Comparison of ENCODE assay signal across 24 cellular contexts in the genomic region with DNA sequence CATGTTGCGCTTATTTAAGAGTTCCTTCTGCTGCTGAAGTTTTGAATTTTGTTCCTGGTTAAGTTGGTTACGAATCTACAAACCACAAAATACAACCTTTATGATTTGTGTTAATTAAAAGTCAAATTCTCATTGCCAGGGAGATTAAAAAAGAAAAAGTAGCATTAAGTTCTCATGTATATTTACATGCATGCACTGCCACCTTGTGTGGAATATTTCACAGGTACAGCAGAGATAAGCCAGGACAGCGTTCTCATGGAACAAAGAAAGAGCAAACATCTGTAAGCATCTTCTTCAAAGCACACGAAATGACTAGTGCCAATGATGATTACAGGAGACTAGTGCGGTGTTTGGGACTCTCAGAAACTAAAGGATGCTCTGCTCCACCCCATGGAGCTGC. TPM values are rescaled to one million over a fixed set of nuclear protein-coding genes. Genes with fewer than 3 reads are reported as not detected.
DNase-seq lines count a peak whose midpoint lies in the region; ATAC-seq and TF ChIP-seq lines count a peak whose summit lies in the region.
"Had no signal": no experiment of that assay in that cellular context is flagged by ENCODE, and none has a peak within 500 bp of the region (broad histone marks: within the 10 kb centered on the region; RNA-seq: fewer than 3 reads in every experiment).

No MANE protein-coding gene starts in this region.

- H3K9ac ChIP-seq in HCT116 (ENCODE audit: low read length), result no peak overlapping the region

- H3K4me3 Mint-ChIP-seq in osteocyte (ENCODE audit: unreplicated experiment), result no peak overlapping the region
- H3K4me3 Mint-ChIP-seq in activated CD8-positive, alpha-beta memory T cell treated with anti-CD3 and anti-CD28 coated beads, Interleukin-2, amount 10 ng/mL, durations not matched to agents 7 days and 5 days, result no peak overlapping the region
- H3K4me3 Mint-ChIP-seq: activated CD4-positive, alpha-beta T cell treated with anti-CD3 and anti-CD28 coated beads for 36 hours; activated naive CD4-positive, alpha-beta T cell treated with anti-CD3 and anti-CD28 coated beads, Interleukin-2, amount 10 ng/mL, durations not matched to agents 7 days and 5 days; CD4-positive, CD25-positive, alpha-beta regulatory T cell; dendritic cell treated with granulocyte-macrophage colony-stimulating factor and Interleukin-4, amounts not matched to agents 40 ng/mL and 50 ng/mL, for 4 days; T-helper 17 cell had no signal

- H3K4me3 ChIP-seq in HCT116 (replicated peaks in 1 of 2; ENCODE audit: low read depth in 1 of 2, low read length in 2 of 2) (no peak overlapping the region), OCI-LY7 (ENCODE audit: low read depth, low read length, poor library complexity, severe bottlenecking) (no peak overlapping the region)
- H3K4me3 ChIP-seq: right atrium auricular region, stomach, tibial nerve had no signal

- BruUV-seq in HCT116 (replicated peaks; lab: Mats Ljungman, UMichigan), result no TSS peak
- BruUV-seq in OCI-LY7 (replicated peaks; lab: Mats Ljungman, UMichigan), result no TSS peak

- TF ChIP-seq CTCF in HCT116 (IDR thresholded peaks at IDR 0.05 in 2 of 3, conservative IDR thresholded peaks at IDR 0.05 in 1 of 3; ENCODE audit: borderline replicate concordance in 1 of 3, insufficient read depth in 1 of 3, low read depth in 2 of 3, low read length in 2 of 3), result peak in 1 of 3 experiments; percentile 9; a peak in 1 of 6 replicates
- TF ChIP-seq CTCF in OCI-LY7 (conservative IDR thresholded peaks at IDR 0.05; ENCODE audit: low read length), result peak; percentile 65
- TF ChIP-seq CTCF in osteocyte (IDR thresholded peaks at IDR 0.05), result no peak

- no peaks in the 10 kb centered on the region for H3K27me3 Mint-ChIP-seq in osteocyte (ENCODE audit: unreplicated experiment)
- H3K27me3 Mint-ChIP-seq in activated CD8-positive, alpha-beta memory T cell treated with anti-CD3 and anti-CD28 coated beads, Interleukin-2, amount 10 ng/mL, durations not matched to agents 7 days and 5 days, result no peaks in the 10 kb centered on the region
- H3K27me3 Mint-ChIP-seq: activated CD4-positive, alpha-beta T cell treated with anti-CD3 and anti-CD28 coated beads for 36 hours; activated naive CD4-positive, alpha-beta T cell treated with anti-CD3 and anti-CD28 coated beads, Interleukin-2, amount 10 ng/mL, durations not matched to agents 7 days and 5 days; CD4-positive, CD25-positive, alpha-beta regulatory T cell; dendritic cell treated with granulocyte-macrophage colony-stimulating factor and Interleukin-4, amounts not matched to agents 40 ng/mL and 50 ng/mL, for 4 days; T-helper 17 cell had no signal

- H3K4me1 ChIP-seq in HCT116 (ENCODE audit: control insufficient read depth in 1 of 2, insufficient read depth in 2 of 2, low read length in 2 of 2), result no peaks in the 10 kb centered on the region
- H3K4me1 ChIP-seq in OCI-LY7 (ENCODE audit: insufficient read depth, low read length, poor library complexity, severe bottlenecking), result peaks cover 33% of the 10 kb centered on the region
- H3K4me1 ChIP-seq: right atrium auricular region, tibial nerve had no signal

- CTCF ChIA-PET in HCT116 (lab: Charles Lee), result no interaction called here
- CTCF ChIA-PET in OCI-LY7 (lab: Charles Lee; ENCODE audit: unreplicated experiment), result no interaction called here
- CTCF ChIA-PET in activated CD8-positive, alpha-beta memory T cell treated with anti-CD3 and anti-CD28 coated beads, Interleukin-2, amount 10 ng/mL, durations not matched to agents 7 days and 5 days (lab: Charles Lee), result no interaction called here

- H3K27ac ChIP-seq in HCT116 (ENCODE audit: low read depth, low read length), result no peak overlapping the region
- H3K27ac ChIP-seq in OCI-LY7 (ENCODE audit: low read depth, low read length, poor library complexity, severe bottlenecking), result no peak overlapping the region
- H3K27ac ChIP-seq: HL-60, right atrium auricular region, stomach, tibial nerve had no signal

- no peaks in the 10 kb centered on the region for H3K79me2 ChIP-seq in HCT116 (ENCODE audit: insufficient read depth, low read length)
- no peaks in the 10 kb centered on the region for H3K79me2 ChIP-seq in OCI-LY7 (ENCODE audit: insufficient read depth, low read depth, low read length)

- 0 out of 2 replicates have a peak, but pooled peaks have one; percentile 29 for TF ChIP-seq RAD21 in HCT116 (IDR thresholded peaks at IDR 0.05; ENCODE audit: low read depth)

- H4K20me1 ChIP-seq in HCT116 (ENCODE audit: insufficient read depth), result no peaks in the 10 kb centered on the region
- no peaks in the 10 kb centered on the region for H4K20me1 ChIP-seq in OCI-LY7 (ENCODE audit: insufficient read depth, low read length)

- H3K4me2 ChIP-seq in HCT116 (ENCODE audit: low read length), result no peak overlapping the region
- no peak overlapping the region for H3K4me2 ChIP-seq in OCI-LY7 (ENCODE audit: low read length)

- H2AFZ ChIP-seq in HCT116 (ENCODE audit: low read depth, low read length, poor library complexity, severe bottlenecking), result no peak overlapping the region
- no peak overlapping the region for H2AFZ ChIP-seq in OCI-LY7 (ENCODE audit: low read length)

- POLR2A ChIA-PET in HCT116 (lab: Charles Lee), result no interaction called here
- POLR2A ChIA-PET in OCI-LY7 (lab: Charles Lee), result no interaction called here

- H3K36me3 ChIP-seq in HCT116 (ENCODE audit: control insufficient read depth in 1 of 2, insufficient read depth in 2 of 2, low read length in 2 of 2) (peaks cover 2 to 4% of the 10 kb centered on the region in 2 experiments; a peak in 2 of 4 replicates), OCI-LY7 (ENCODE audit: insufficient read depth, low read length) (no peaks in the 10 kb centered on the region)

- H3K9me3 Mint-ChIP-seq in osteocyte (ENCODE audit: unreplicated experiment), result no peaks in the 10 kb centered on the region
- H3K9me3 Mint-ChIP-seq in activated CD8-positive, alpha-beta memory T cell treated with anti-CD3 and anti-CD28 coated beads, Interleukin-2, amount 10 ng/mL, durations not matched to agents 7 days and 5 days (ENCODE audit: low read depth), result no peaks in the 10 kb centered on the region
- H3K9me3 Mint-ChIP-seq: activated naive CD4-positive, alpha-beta T cell treated with anti-CD3 and anti-CD28 coated beads, Interleukin-2, amount 10 ng/mL, durations not matched to agents 7 days and 5 days; CD4-positive, CD25-positive, alpha-beta regulatory T cell; dendritic cell treated with granulocyte-macrophage colony-stimulating factor and Interleukin-4, amounts not matched to agents 40 ng/mL and 50 ng/mL, for 4 days had no signal

- no peaks in the 10 kb centered on the region for H3K36me3 Mint-ChIP-seq in osteocyte (ENCODE audit: unreplicated experiment)
- no peaks in the 10 kb centered on the region for H3K36me3 Mint-ChIP-seq in activated CD8-positive, alpha-beta memory T cell treated with anti-CD3 and anti-CD28 coated beads, Interleukin-2, amount 10 ng/mL, durations not matched to agents 7 days and 5 days

- no peaks in the 10 kb centered on the region for H3K27me3 ChIP-seq in HCT116 (ENCODE audit: insufficient read depth, low read length)
- H3K27me3 ChIP-seq: right atrium auricular region, stomach, tibial nerve had no signal

- RAD21 ChIA-PET in HCT116 (lab: Charles Lee; ENCODE audit: low non-redundant PET in 1 of 2, low total read pairs in 2 of 2, uncharacterized antibody in 2 of 2, unreplicated experiment in 2 of 2), result no interaction called here

- intact Hi-C loops in HCT116 (cut with micrococcal nuclease), result no loop called here
- intact Hi-C loops in OCI-LY7 (cut with micrococcal nuclease; ENCODE audit: unreplicated experiment), result loop anchor here (2.0 kb wide), 1 partner anchor 35 kb away; the partner anchor contains the start of genes XRCC3 and ZFYVE21

- H3K9me3 ChIP-seq in HCT116 (ENCODE audit: control insufficient read depth in 1 of 2, insufficient read depth in 1 of 2, low read depth in 1 of 2, low read length in 2 of 2) (no peaks in the 10 kb centered on the region), OCI-LY7 (ENCODE audit: low read length) (no peaks in the 10 kb centered on the region)
- H3K9me3 ChIP-seq: right atrium auricular region, stomach, tibial nerve had no signal

- TF ChIP-seq POLR2A in HCT116 (IDR thresholded peaks at IDR 0.05; ENCODE audit: borderline replicate concordance, extremely low read depth, insufficient read depth, insufficient read length) (no peak), erythroblast (IDR thresholded peaks at IDR 0.05; ENCODE audit: low read length) (no peak)

- H3K4me1 Mint-ChIP-seq in osteocyte (ENCODE audit: unreplicated experiment), result no peaks in the 10 kb centered on the region
- H3K4me1 Mint-ChIP-seq in activated CD8-positive, alpha-beta memory T cell treated with anti-CD3 and anti-CD28 coated beads, Interleukin-2, amount 10 ng/mL, durations not matched to agents 7 days and 5 days, result peaks cover 20% of the 10 kb centered on the region

- no peak overlapping the region for H3K27ac Mint-ChIP-seq in osteocyte (ENCODE audit: unreplicated experiment)
- no peak overlapping the region for H3K27ac Mint-ChIP-seq in activated CD8-positive, alpha-beta memory T cell treated with anti-CD3 and anti-CD28 coated beads, Interleukin-2, amount 10 ng/mL, durations not matched to agents 7 days and 5 days
- H3K27ac Mint-ChIP-seq: activated CD4-positive, alpha-beta T cell treated with anti-CD3 and anti-CD28 coated beads for 36 hours; activated naive CD4-positive, alpha-beta T cell treated with anti-CD3 and anti-CD28 coated beads, Interleukin-2, amount 10 ng/mL, durations not matched to agents 7 days and 5 days; CD4-positive, CD25-positive, alpha-beta regulatory T cell; dendritic cell treated with granulocyte-macrophage colony-stimulating factor and Interleukin-4, amounts not matched to agents 40 ng/mL and 50 ng/mL, for 4 days had no signal

- no peaks in the 10 kb centered on the region for H3K9me2 ChIP-seq in HCT116 (ENCODE audit: insufficient read depth)
- H3K9me2 ChIP-seq in OCI-LY7 (ENCODE audit: insufficient read depth, low read length), result no peaks in the 10 kb centered on the region

- ATAC-seq in HCT116, result no peak
- ATAC-seq in activated CD8-positive, alpha-beta memory T cell treated with anti-CD3 and anti-CD28 coated beads, Interleukin-2, amount 10 ng/mL, durations not matched to agents 7 days and 5 days, result no peak
- no peak for ATAC-seq in GM21381 (IDR thresholded peaks at IDR 0.05; ENCODE audit: unreplicated experiment)
- ATAC-seq: activated CD4-positive, alpha-beta T cell treated with anti-CD3 and anti-CD28 coated beads for 36 hours; left cardiac atrium; T-helper 17 cell had no signal

- no peak for DNase-seq in HCT116 (ENCODE audit: low read depth, low spot score)
- peak; percentile 27 for DNase-seq in OCI-LY7 (ENCODE audit: low spot score)
- peak; percentile 40 to 62 for DNase-seq in erythroblast (lab: John Stamatoyannopoulos, UW)
- peak; percentile 7 for DNase-seq in osteocyte (ENCODE audit: extremely low spot score, unreplicated experiment)
- no peak for DNase-seq in activated CD8-positive, alpha-beta memory T cell treated with anti-CD3 and anti-CD28 coated beads, Interleukin-2, amount 10 ng/mL, durations not matched to agents 7 days and 5 days
- no peak for DNase-seq in SHP77 (lab: John Stamatoyannopoulos, UW)
- DNase-seq in stimulated activated CD4-positive, alpha-beta T cell treated with anti-CD3 and anti-CD28 coated beads, Interleukin-15, amount 100 ng/mL, for 24 hours, result no peak
- DNase-seq: activated CD4-positive, alpha-beta T cell treated with anti-CD3 and anti-CD28 coated beads for 36 hours; activated naive CD4-positive, alpha-beta T cell treated with anti-CD3 and anti-CD28 coated beads, Interleukin-2, amount 10 ng/mL, durations not matched to agents 7 days and 5 days; HCEC 1CT; left cardiac atrium; NCI-H1105 treated with DMSO at 0.1 percent for 48 hours; NCI-H2029; NCI-H345; NCI-H82; nucleus accumbens; T-helper 17 cell had no signal

RNA-seq across cellular contexts. Expression of gene ZFYVE21, which starts 34.2 kb away (rescaled TPM):
- total RNA-seq in HCT116 (2021; ENCODE audit: unreplicated experiment) (31.3 TPM), OCI-LY7 (2022) (18.0 and 23.2 TPM in 2 replicates), osteocyte (48.9 and 52.9 TPM in 2 replicates)
- polyA plus RNA-seq in HCT116 (2012), result 37.3 and 38.3 TPM in 2 replicates
- total RNA-seq in OCI-LY7 (2014; rRNA removed; shearing (Covaris generic)), result 16.6 and 22.5 TPM in 2 replicates
- total RNA-seq in activated CD8-positive, alpha-beta memory T cell treated with anti-CD3 and anti-CD28 coated beads, Interleukin-2, amount 10 ng/mL, durations not matched to agents 7 days and 5 days, result 10 to 100 TPM; 17.4 to 18.6 TPM

RNA-seq across cellular contexts. Expression of gene XRCC3, which starts 34.6 kb away (rescaled TPM):
- total RNA-seq in HCT116 (2021; ENCODE audit: unreplicated experiment) (48.7 TPM), OCI-LY7 (2022) (83.3 and 86.0 TPM in 2 replicates), osteocyte (7.5 and 7.9 TPM in 2 replicates)
- polyA plus RNA-seq in HCT116 (2012), result 17.6 and 20.7 TPM in 2 replicates
- 83.6 and 130 TPM in 2 replicates for total RNA-seq in OCI-LY7 (2014; rRNA removed; shearing (Covaris generic))
- total RNA-seq in activated CD8-positive, alpha-beta memory T cell treated with anti-CD3 and anti-CD28 coated beads, Interleukin-2, amount 10 ng/mL, durations not matched to agents 7 days and 5 days, result 10 to 100 TPM; 64.3 to 68.8 TPM

Comparison
In these comparisons a context has a peak if more than half of its experiments do, and no peak if none do; other contexts are left out.
1. DNase-seq: peak in OCI-LY7 (single experiment), erythroblast (2 of 2) and osteocyte (single experiment); none in HCT116 (single experiment), activated CD8-positive, alpha-beta memory T cell treated with anti-CD3 and anti-CD28 coated beads, Interleukin-2, amount 10 ng/mL, durations not matched to agents 7 days and 5 days (single experiment), SHP77 (0 of 2) and stimulated activated CD4-positive, alpha-beta T cell treated with anti-CD3 and anti-CD28 coated beads, Interleukin-15, amount 100 ng/mL, for 24 hours (single experiment).